ENCODE assay signal across 8 cellular contexts in the genomic region with DNA sequence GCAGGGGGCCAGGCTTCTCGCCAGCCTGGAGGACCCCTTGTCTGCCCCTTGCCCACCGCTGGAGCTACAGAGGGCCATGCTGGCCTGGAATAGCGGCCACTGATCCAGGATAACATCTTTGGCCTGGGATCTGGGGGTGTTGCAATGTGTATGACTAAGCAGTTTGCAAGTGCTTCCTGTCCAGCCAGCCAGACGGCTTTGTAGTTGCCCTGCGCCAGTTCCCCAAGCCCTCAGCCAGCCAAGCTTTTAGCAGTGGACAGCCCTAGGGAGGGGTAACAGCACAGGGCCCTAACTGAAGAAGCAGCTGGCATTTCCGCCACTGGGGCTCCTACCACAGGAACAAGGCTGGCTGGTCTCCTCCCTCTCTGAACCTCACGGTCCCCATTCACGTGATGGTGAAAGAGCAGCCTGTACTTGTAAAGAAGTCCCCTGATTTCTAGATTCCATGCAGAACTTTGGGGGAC. TPM values are rescaled to one million over a fixed set of nuclear protein-coding genes. Genes with fewer than 3 reads are reported as not detected.
DNase-seq lines count a peak whose midpoint lies in the region; ATAC-seq, FAIRE-seq and TF ChIP-seq lines count a peak whose summit lies in the region.

No MANE protein-coding gene starts in this region.

- peaks cover 92% of the 10 kb centered on the region for H3K36me3 Mint-ChIP-seq in stimulated activated effector memory CD8-positive, alpha-beta T cell treated with anti-CD3 and anti-CD28 coated beads, Interleukin-12 subunit alpha, Interleukin-12 subunit beta, amount 100 ng/mL, for 72 hours
- peaks cover 35 to 69% of the 10 kb centered on the region in 2 donors for H3K36me3 Mint-ChIP-seq in CD4-positive, alpha-beta memory T cell
- H3K36me3 Mint-ChIP-seq in osteocyte (ENCODE audit: unreplicated experiment), result peaks cover 31% of the 10 kb centered on the region

- no peaks in the 10 kb centered on the region for H3K27me3 ChIP-seq in CD4-positive, alpha-beta memory T cell (ENCODE audit: insufficient read depth, low read length)

- H3K9me3 Mint-ChIP-seq in stimulated activated effector memory CD8-positive, alpha-beta T cell treated with anti-CD3 and anti-CD28 coated beads, Interleukin-12 subunit alpha, Interleukin-12 subunit beta, amount 100 ng/mL, for 72 hours, result no peaks in the 10 kb centered on the region
- peaks cover 0 to 2% (median 0%) of the 10 kb centered on the region in 8 donors for H3K9me3 Mint-ChIP-seq in CD4-positive, alpha-beta memory T cell
- no peaks in the 10 kb centered on the region for H3K9me3 Mint-ChIP-seq in osteocyte (ENCODE audit: unreplicated experiment)

- no peak overlapping the region for H3K4me3 Mint-ChIP-seq in stimulated activated effector memory CD8-positive, alpha-beta T cell treated with anti-CD3 and anti-CD28 coated beads, Interleukin-12 subunit alpha, Interleukin-12 subunit beta, amount 100 ng/mL, for 72 hours
- H3K4me3 Mint-ChIP-seq in CD4-positive, alpha-beta memory T cell, result no peak overlapping the region
- no peak overlapping the region for H3K4me3 Mint-ChIP-seq in osteocyte (ENCODE audit: unreplicated experiment)

- DNase-seq in A172 (ENCODE audit: low spot score) (peak; percentile 88), HTR-8/SVneo (ENCODE audit: insufficient read length, low spot score) (peak; percentile 89), amygdala (lab: John Stamatoyannopoulos, UW) (peak in 50 of 56 donors; percentile 13 to 82 (median 60)), hepatic stellate cell (ENCODE audit: low spot score) (peak; percentile 87), osteocyte (ENCODE audit: extremely low spot score, unreplicated experiment) (no peak)
- no peak for DNase-seq in stimulated activated effector memory CD8-positive, alpha-beta T cell treated with anti-CD3 and anti-CD28 coated beads, Interleukin-12 subunit alpha, Interleukin-12 subunit beta, amount 100 ng/mL, for 72 hours (ENCODE audit: low spot score in 2 of 2)
- DNase-seq in CD4-positive, alpha-beta memory T cell, result no peak
- DNase-seq in activated CD8-positive, alpha-beta memory T cell treated with anti-CD3 and anti-CD28 coated beads, Interleukin-2, amount 50 U/mL, for 4 hours, result no peak

- peaks cover 8% of the 10 kb centered on the region for H3K4me1 Mint-ChIP-seq in stimulated activated effector memory CD8-positive, alpha-beta T cell treated with anti-CD3 and anti-CD28 coated beads, Interleukin-12 subunit alpha, Interleukin-12 subunit beta, amount 100 ng/mL, for 72 hours
- H3K4me1 Mint-ChIP-seq in CD4-positive, alpha-beta memory T cell, result no peaks in the 10 kb centered on the region
- H3K4me1 Mint-ChIP-seq in osteocyte (ENCODE audit: unreplicated experiment), result no peaks in the 10 kb centered on the region

- FAIRE-seq in HTR-8/SVneo (lab: Jason Lieb, UNC), result peak; percentile 57

- no peak for ATAC-seq in stimulated activated effector memory CD8-positive, alpha-beta T cell treated with anti-CD3 and anti-CD28 coated beads, Interleukin-12 subunit alpha, Interleukin-12 subunit beta, amount 100 ng/mL, for 72 hours

- no peak overlapping the region for H3K27ac ChIP-seq in CD4-positive, alpha-beta memory T cell (ENCODE audit: low read depth, low read length)

- no peaks in the 10 kb centered on the region for H3K4me1 ChIP-seq in CD4-positive, alpha-beta memory T cell (ENCODE audit: insufficient read depth, low read length)

- CTCF ChIA-PET in CD4-positive, alpha-beta memory T cell (lab: Charles Lee; ENCODE audit: partially characterized antibody), result no interaction called here

- H3K9me3 ChIP-seq in CD4-positive, alpha-beta memory T cell (ENCODE audit: control insufficient read depth in 1 of 2, low read length in 2 of 2), result no peaks in the 10 kb centered on the region

- intact Hi-C loops in CD4-positive, alpha-beta memory T cell (cut with micrococcal nuclease), result no loop called here

- peak overlapping the region; percentile 65 for H3K27ac Mint-ChIP-seq in stimulated activated effector memory CD8-positive, alpha-beta T cell treated with anti-CD3 and anti-CD28 coated beads, Interleukin-12 subunit alpha, Interleukin-12 subunit beta, amount 100 ng/mL, for 72 hours
- H3K27ac Mint-ChIP-seq in CD4-positive, alpha-beta memory T cell, result peak overlapping the region in 2 of 7 donors; percentile 30 to 42
- H3K27ac Mint-ChIP-seq in osteocyte (ENCODE audit: unreplicated experiment), result no peak overlapping the region

- H3K4me3 ChIP-seq in CD4-positive, alpha-beta memory T cell (ENCODE audit: low read length in 2 of 2), result no peak overlapping the region

- no peaks in the 10 kb centered on the region for H3K27me3 Mint-ChIP-seq in CD4-positive, alpha-beta memory T cell
- H3K27me3 Mint-ChIP-seq in osteocyte (ENCODE audit: unreplicated experiment), result no peaks in the 10 kb centered on the region

- POLR2A ChIA-PET in CD4-positive, alpha-beta memory T cell (lab: Charles Lee; ENCODE audit: partially characterized antibody), result no interaction called here

- H3K36me3 ChIP-seq in CD4-positive, alpha-beta memory T cell (ENCODE audit: insufficient read depth, low read length), result peaks cover 68% of the 10 kb centered on the region

- no peak for TF ChIP-seq CTCF in osteocyte (IDR thresholded peaks at IDR 0.05)

RNA-seq across cellular contexts. Expression of a gene that starts 32.1 kb away (rescaled TPM):
- 63.4 and 63.8 TPM in 2 replicates for total RNA-seq in A172 (2014; rRNA removed; shearing (Covaris generic))
- 10 to 100 TPM; 47.6 to 53.2 TPM for total RNA-seq in CD4-positive, alpha-beta memory T cell
- 100 to 1,000 TPM; 271 to 332 TPM for polyA plus RNA-seq in CD4-positive, alpha-beta memory T cell
- 66.0 and 77.4 TPM in 2 replicates for total RNA-seq in osteocyte

RNA-seq across cellular contexts. Expression of a gene that starts 32.4 kb away (rescaled TPM):
- total RNA-seq in A172 (2014; rRNA removed; shearing (Covaris generic)), result 12.0 and 22.0 TPM in 2 replicates
- 10 to 100 TPM; 16.3 to 20.4 TPM for total RNA-seq in CD4-positive, alpha-beta memory T cell
- polyA plus RNA-seq in CD4-positive, alpha-beta memory T cell, result 10 to 100 TPM; 42.2 to 67.7 TPM
- total RNA-seq in osteocyte, result 22.7 and 25.0 TPM in 2 replicates

RNA-seq across cellular contexts. Expression of a gene that starts 38.8 kb away (rescaled TPM):
- 15.4 and 16.7 TPM in 2 replicates for total RNA-seq in A172 (2014; rRNA removed; shearing (Covaris generic))
- 10 to 100 TPM; 82.3 to 88.7 TPM for total RNA-seq in CD4-positive, alpha-beta memory T cell
- polyA plus RNA-seq in CD4-positive, alpha-beta memory T cell, result 10 to 100 TPM; 21.4 to 67.8 TPM
- total RNA-seq in osteocyte, result 47.1 and 49.4 TPM in 2 replicates

Comparison
In these comparisons a context has a peak if more than half of its experiments do, and no peak if none do; other contexts are left out.
1. DNase-seq: peak in A172 (single experiment), HTR-8/SVneo (single experiment), amygdala (50 of 56) and hepatic stellate cell (single experiment); none in stimulated activated effector memory CD8-positive, alpha-beta T cell treated with anti-CD3 and anti-CD28 coated beads, Interleukin-12 subunit alpha, Interleukin-12 subunit beta, amount 100 ng/mL, for 72 hours (0 of 2), CD4-positive, alpha-beta memory T cell (0 of 5), activated CD8-positive, alpha-beta memory T cell treated with anti-CD3 and anti-CD28 coated beads, Interleukin-2, amount 50 U/mL, for 4 hours (single experiment) and osteocyte (single experiment).